9 cellular contexts compared by ENCODE assay signal in the genomic region with DNA sequence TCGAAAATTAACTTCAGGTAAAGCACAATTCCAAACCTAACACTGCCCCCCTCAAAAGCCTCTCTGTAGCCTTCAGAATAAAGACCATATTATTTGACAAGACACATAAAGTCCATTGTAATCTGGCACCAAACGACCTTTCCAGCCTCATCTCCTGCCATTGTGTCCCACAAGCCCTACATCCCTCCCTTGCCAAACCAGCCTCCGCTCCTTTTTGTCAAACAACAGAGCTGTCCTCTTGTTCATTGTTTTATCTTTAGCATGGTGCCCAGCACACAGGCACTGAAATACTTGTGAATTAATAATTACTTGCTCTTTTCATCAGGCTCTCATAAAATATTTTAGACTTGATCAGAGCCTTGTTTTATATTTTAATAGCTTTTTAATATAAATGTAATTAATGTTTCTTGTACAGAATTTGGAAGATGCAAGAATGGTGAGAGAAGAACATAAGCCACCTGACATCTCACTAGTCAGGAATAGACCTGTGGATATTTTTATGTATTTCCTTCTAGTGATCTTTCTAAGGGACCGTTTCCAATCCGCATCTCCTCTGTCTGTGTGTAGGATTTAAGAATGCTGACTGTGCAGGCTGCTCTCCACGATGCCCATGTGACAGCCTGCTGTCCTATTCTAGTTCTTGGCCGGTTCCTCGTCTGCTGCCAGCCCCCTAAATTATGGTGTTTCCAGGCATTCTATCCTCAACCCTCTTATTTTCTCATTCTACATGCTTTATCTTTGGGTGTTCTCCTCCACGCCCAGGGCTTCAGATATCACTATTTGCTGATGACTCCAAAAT. TPM values are rescaled to one million over a fixed set of nuclear protein-coding genes. Genes with fewer than 3 reads are reported as not detected.
DNase-seq lines count a peak whose midpoint lies in the region; ATAC-seq and TF ChIP-seq lines count a peak whose summit lies in the region.
"Had no signal": no experiment of that assay in that cellular context is flagged by ENCODE, and none has a peak within 500 bp of the region (broad histone marks: within the 10 kb centered on the region; RNA-seq: fewer than 3 reads in every experiment).

No MANE protein-coding gene starts in this region.

- DNase-seq in G401 (ENCODE audit: low spot score), result peak; percentile 31
- no peak for DNase-seq in activated CD4-positive, alpha-beta memory T cell treated with anti-CD3 and anti-CD28 coated beads, Interleukin-2, amount 10 ng/mL, durations not matched to agents 7 days and 5 days
- DNase-seq in foreskin fibroblast, result peak; percentile 14 to 41
- no peak for DNase-seq in psoas muscle
- no peak for DNase-seq in NCI-H446 treated with DMSO at 0.1 percent for 48 hours (lab: John Stamatoyannopoulos, UW)
- no peak for DNase-seq in SIG-M5 (lab: John Stamatoyannopoulos, UW)
- no peak for DNase-seq in mesenteric fat pad (ENCODE audit: low spot score)
- DNase-seq in NCI-H748 treated with DMSO at 0.1 percent for 48 hours (lab: John Stamatoyannopoulos, UW), result no peak
- DNase-seq: GF-D8 had no signal

- peaks cover 36% of the 10 kb centered on the region for H3K4me1 Mint-ChIP-seq in activated CD4-positive, alpha-beta memory T cell treated with anti-CD3 and anti-CD28 coated beads, Interleukin-2, amount 10 ng/mL, durations not matched to agents 7 days and 5 days

- H3K9me3 Mint-ChIP-seq in activated CD4-positive, alpha-beta memory T cell treated with anti-CD3 and anti-CD28 coated beads, Interleukin-2, amount 10 ng/mL, durations not matched to agents 7 days and 5 days, result peaks cover 2% of the 10 kb centered on the region

- 28 to 38% (median 28%) methylated on average over 9 of the region's 9 CpGs for WGBS in psoas muscle, 3 donors

- peak overlapping the region; percentile 91 for H3K4me3 Mint-ChIP-seq in activated CD4-positive, alpha-beta memory T cell treated with anti-CD3 and anti-CD28 coated beads, Interleukin-2, amount 10 ng/mL, durations not matched to agents 7 days and 5 days

- CTCF ChIA-PET in activated CD4-positive, alpha-beta memory T cell treated with anti-CD3 and anti-CD28 coated beads, Interleukin-2, amount 10 ng/mL, durations not matched to agents 7 days and 5 days (lab: Charles Lee), result interaction anchor here (0.9 to 5.7 kb wide), 4 partner anchors 36 to 213 kb away, joined by 3 to 42 read pairs (median 14); no protein-coding TSS in a partner anchor

- ATAC-seq in psoas muscle, result no peak

- in situ Hi-C loops in G401 (cut with HindIII; ENCODE audit: low sequenced_read_pairs), result no loop called here

- no peaks in the 10 kb centered on the region for H3K36me3 ChIP-seq in psoas muscle (ENCODE audit: insufficient read depth in 1 of 2, low read depth in 1 of 2)

- intact Hi-C loops in psoas muscle (cut with DNase I), result loop anchor here (10.0 kb wide), 2 partner anchors 167 to 347 kb away; a partner anchor contains a TSS

- POLR2A ChIA-PET in activated CD4-positive, alpha-beta memory T cell treated with anti-CD3 and anti-CD28 coated beads, Interleukin-2, amount 10 ng/mL, durations not matched to agents 7 days and 5 days (lab: Charles Lee), result interaction anchor here (1.1 to 5.0 kb wide), 8 partner anchors 29 to 211 kb away, joined by 3 to 193 read pairs (median 49); a partner anchor contains a TSS

- H3K9me3 ChIP-seq in psoas muscle, result no peaks in the 10 kb centered on the region

- H3K4me3 ChIP-seq in foreskin fibroblast (ENCODE audit: low read depth in 1 of 2, low read length in 2 of 2), result no peak overlapping the region
- H3K4me3 ChIP-seq in psoas muscle, result peak overlapping the region; percentile 84

- TF ChIP-seq CTCF in foreskin fibroblast (IDR thresholded peaks at IDR 0.05; ENCODE audit: low read depth, low read length), result no peak
- TF ChIP-seq CTCF in psoas muscle (IDR thresholded peaks at IDR 0.05), result no peak

- H3K4me1 ChIP-seq in psoas muscle, result peaks cover 24% of the 10 kb centered on the region

- H3K27ac ChIP-seq in psoas muscle, result peak overlapping the region; percentile 97

- H3K27ac Mint-ChIP-seq in activated CD4-positive, alpha-beta memory T cell treated with anti-CD3 and anti-CD28 coated beads, Interleukin-2, amount 10 ng/mL, durations not matched to agents 7 days and 5 days, result peak overlapping the region; percentile 83

- no peaks in the 10 kb centered on the region for H3K27me3 ChIP-seq in psoas muscle (ENCODE audit: insufficient read depth in 3 of 3, low read length in 2 of 3)

- H3K36me3 Mint-ChIP-seq in activated CD4-positive, alpha-beta memory T cell treated with anti-CD3 and anti-CD28 coated beads, Interleukin-2, amount 10 ng/mL, durations not matched to agents 7 days and 5 days (ENCODE audit: low read depth), result peaks cover 43% of the 10 kb centered on the region

- H3K27me3 Mint-ChIP-seq in activated CD4-positive, alpha-beta memory T cell treated with anti-CD3 and anti-CD28 coated beads, Interleukin-2, amount 10 ng/mL, durations not matched to agents 7 days and 5 days, result no peaks in the 10 kb centered on the region

RNA-seq across cellular contexts. Expression of a gene that starts 3.0 kb away (rescaled TPM):
- total RNA-seq in G401 (2014; rRNA removed; shearing (Covaris generic)), result 6.5 and 8.4 TPM in 2 replicates
- 10 to 100 TPM; 77.2 to 78.5 TPM for total RNA-seq in activated CD4-positive, alpha-beta memory T cell treated with anti-CD3 and anti-CD28 coated beads, Interleukin-2, amount 10 ng/mL, durations not matched to agents 7 days and 5 days
- total RNA-seq in psoas muscle, result 10 to 100 TPM; 14.6 to 23.4 (median 16.3) TPM
- polyA plus RNA-seq in psoas muscle, result 10 to 100 TPM in 2 of 3 donors, 1 to 10 TPM in 1; 6.7 to 28.9 (median 21.1) TPM
- total RNA-seq in mesenteric fat pad, result 35.3 TPM

Comparison
In these comparisons a context has a peak if more than half of its experiments do, and no peak if none do; other contexts are left out.
1. DNase-seq: peak in G401 (single experiment) and foreskin fibroblast (2 of 2); none in activated CD4-positive, alpha-beta memory T cell treated with anti-CD3 and anti-CD28 coated beads, Interleukin-2, amount 10 ng/mL, durations not matched to agents 7 days and 5 days (single experiment), psoas muscle (0 of 2), NCI-H446 treated with DMSO at 0.1 percent for 48 hours (single experiment), SIG-M5 (single experiment), mesenteric fat pad (single experiment) and NCI-H748 treated with DMSO at 0.1 percent for 48 hours (single experiment).